In genomic region chr1:112743174-112744018, GRCh38 we compare ENCODE assay signal across 11 cellular contexts. TPM values are rescaled to one million over a fixed set of nuclear protein-coding genes. Genes with fewer than 3 reads are reported as not detected.
DNase-seq lines count a peak whose midpoint lies in the region; ATAC-seq and TF ChIP-seq lines count a peak whose summit lies in the region.
"Had no signal": no experiment of that assay in that cellular context is flagged by ENCODE, and none has a peak within 500 bp of the region (broad histone marks: within the 10 kb centered on the region; RNA-seq: fewer than 3 reads in every experiment).

No MANE protein-coding gene starts in this region.

- ATAC-seq in HG03108 (IDR thresholded peaks at IDR 0.05; ENCODE audit: unreplicated experiment) (no peak), GM18502 (IDR thresholded peaks at IDR 0.05; ENCODE audit: poor library complexity, unreplicated experiment) (no peak)

- no peaks in the 10 kb centered on the region for H3K9me3 ChIP-seq in CD8-positive, alpha-beta memory T cell (ENCODE audit: low read length)

- DNase-seq in CD8-positive, alpha-beta memory T cell, result no peak
- no peak for DNase-seq in fibroblast of villous mesenchyme (ENCODE audit: low read depth)
- DNase-seq in progenitor cell of endocrine pancreas (ENCODE audit: low spot score, unreplicated experiment), result no peak
- no peak for DNase-seq in GM19238 (ENCODE audit: insufficient read length, low spot score)
- no peak for DNase-seq in LoVo (ENCODE audit: low spot score)
- DNase-seq: effector CD4-positive, alpha-beta T cell; midbrain; stimulated activated CD4-positive, alpha-beta T cell treated with anti-CD3 and anti-CD28 coated beads, Interleukin-4, amount 100 ng/mL, for 1 hour had no signal

- no peaks in the 10 kb centered on the region for H3K36me3 ChIP-seq in CD8-positive, alpha-beta memory T cell (ENCODE audit: insufficient read depth, low read length)

- POLR2A ChIA-PET in CD8-positive, alpha-beta memory T cell (lab: Charles Lee), result no interaction called here

- H3K4me1 Mint-ChIP-seq in CD8-positive, alpha-beta memory T cell, result peaks cover 1 to 7% (median 6%) of the 10 kb centered on the region in 3 donors
- H3K4me1 Mint-ChIP-seq in progenitor cell of endocrine pancreas (ENCODE audit: low read depth), result no peaks in the 10 kb centered on the region

- no peaks in the 10 kb centered on the region for H3K4me1 ChIP-seq in CD8-positive, alpha-beta memory T cell (ENCODE audit: insufficient read depth, low read length)

- H3K27me3 ChIP-seq in CD8-positive, alpha-beta memory T cell (ENCODE audit: insufficient read depth, low read length, poor library complexity, severe bottlenecking), result peaks cover 3% of the 10 kb centered on the region

- H3K36me3 Mint-ChIP-seq in CD8-positive, alpha-beta memory T cell, result peaks cover 0 to 8% (median 0%) of the 10 kb centered on the region in 3 donors
- peaks cover 2% of the 10 kb centered on the region for H3K36me3 Mint-ChIP-seq in progenitor cell of endocrine pancreas (ENCODE audit: insufficient read depth)

- H3K9me3 Mint-ChIP-seq in CD8-positive, alpha-beta memory T cell, result peaks cover 0 to 4% (median 0%) of the 10 kb centered on the region in 5 donors
- H3K9me3 Mint-ChIP-seq in progenitor cell of endocrine pancreas (ENCODE audit: low read depth), result peaks cover 3% of the 10 kb centered on the region

- H3K4me3 Mint-ChIP-seq in CD8-positive, alpha-beta memory T cell, result peak overlapping the region in 4 of 7 donors; percentile 5 to 59 (median 42)
- peak overlapping the region; percentile 40 for H3K4me3 Mint-ChIP-seq in progenitor cell of endocrine pancreas (ENCODE audit: low read depth)

- TF ChIP-seq CTCF in WI38 (IDR thresholded peaks at IDR 0.05; ENCODE audit: low read depth, low read length) (no peak), fibroblast of villous mesenchyme (IDR thresholded peaks at IDR 0.05; ENCODE audit: insufficient read depth, low read depth, low read length) (no peak), progenitor cell of endocrine pancreas (IDR thresholded peaks at IDR 0.05; ENCODE audit: unreplicated experiment) (no peak)

- H3K27me3 Mint-ChIP-seq in CD8-positive, alpha-beta memory T cell, result peaks cover 65 to 68% of the 10 kb centered on the region in 2 donors
- H3K27me3 Mint-ChIP-seq in progenitor cell of endocrine pancreas, result peaks cover 61% of the 10 kb centered on the region

- H3K4me3 ChIP-seq in CD8-positive, alpha-beta memory T cell (ENCODE audit: low read length), result no peak overlapping the region
- H3K4me3 ChIP-seq in WI38 (ENCODE audit: low read depth, low read length) (peak overlapping the region; percentile 35), fibroblast of villous mesenchyme (ENCODE audit: low read depth, low read length) (peak overlapping the region; percentile 46)

- CTCF ChIA-PET in CD8-positive, alpha-beta memory T cell (lab: Charles Lee), result no interaction called here

- H3K27ac ChIP-seq in CD8-positive, alpha-beta memory T cell (ENCODE audit: low read depth, low read length), result no peak overlapping the region

- no peak overlapping the region for H3K27ac Mint-ChIP-seq in CD8-positive, alpha-beta memory T cell
- H3K27ac Mint-ChIP-seq in progenitor cell of endocrine pancreas, result no peak overlapping the region

RNA-seq across cellular contexts. Expression of gene PPM1J, which starts 28.3 kb away (rescaled TPM):
- under 1 TPM in 1 of 2 experiments, not detected in 1; 0.33 TPM for total RNA-seq in CD8-positive, alpha-beta memory T cell
- polyA plus RNA-seq in CD8-positive, alpha-beta memory T cell, result not detected
- total RNA-seq in fibroblast of villous mesenchyme (0.43 and 1.3 TPM in 2 replicates), progenitor cell of endocrine pancreas (0.43 and 0.71 TPM in 2 replicates)

RNA-seq across cellular contexts. Expression of gene RHOC, which starts 36.5 kb away (rescaled TPM):
- 10 to 100 TPM; 20.3 to 23.0 TPM for total RNA-seq in CD8-positive, alpha-beta memory T cell
- polyA plus RNA-seq in CD8-positive, alpha-beta memory T cell, result 53.2 TPM
- total RNA-seq in fibroblast of villous mesenchyme (379 and 483 TPM in 2 replicates), progenitor cell of endocrine pancreas (87.3 and 97.3 TPM in 2 replicates)
